11 cellular contexts compared by ENCODE assay signal in genomic region chr16:726188-726437, GRCh38. TPM values are rescaled to one million over a fixed set of nuclear protein-coding genes. Genes with fewer than 3 reads are reported as not detected.
DNase-seq lines count a peak whose midpoint lies in the region; ATAC-seq, FAIRE-seq and TF ChIP-seq lines count a peak whose summit lies in the region.
"Had no signal": no experiment of that assay in that cellular context is flagged by ENCODE, and none has a peak within 500 bp of the region (broad histone marks: within the 10 kb centered on the region; RNA-seq: fewer than 3 reads in every experiment).

No MANE protein-coding gene starts in this region.

- TF ChIP-seq RAD21 in H1 (IDR thresholded peaks at IDR 0.05 in 1 of 2, conservative IDR thresholded peaks at IDR 0.05 in 1 of 2; ENCODE audit: low read depth in 2 of 2, low read length in 2 of 2) = no peak

- CTCF ChIA-PET in H1 (lab: Charles Lee; ENCODE audit: partially characterized antibody) = interaction anchor here (0.9 to 35.8 kb wide), 5 partner anchors 9 to 330 kb away, joined by 3 to 977 read pairs (median 424); partner anchors contain the start of genes ANTKMT, CCDC78, CHTF18 and CIAO3

- H3K56ac ChIP-seq in H1 (replicated peaks; ENCODE audit: insufficient read length, low read depth, low read length) = no peak overlapping the region

- peak overlapping the region; percentile 81; the same call in 1 of the 2 replicates for H2BK15ac ChIP-seq in H1 (ENCODE audit: low read length)

- no peak overlapping the region for H4K91ac ChIP-seq in H1 (replicated peaks; ENCODE audit: insufficient read length, low read length)

- no peak for TF ChIP-seq CTCF in LNCaP clone FGC (IDR thresholded peaks at IDR 0.05; ENCODE audit: control insufficient read depth, extremely low read depth, insufficient read depth)
- TF ChIP-seq CTCF in H1 (IDR thresholded peaks at IDR 0.05; ENCODE audit: control extremely low read depth in 1 of 3, insufficient read depth in 1 of 3, low read depth in 1 of 3, low read length in 3 of 3) = no peak
- TF ChIP-seq CTCF in spleen (IDR thresholded peaks at IDR 0.05 in 8 of 11, conservative IDR thresholded peaks at IDR 0.05 in 3 of 11) = no peak
- no peak for TF ChIP-seq CTCF in left lung (IDR thresholded peaks at IDR 0.05)

- H2AFZ ChIP-seq in H1 (ENCODE audit: low read length) = no peak overlapping the region

- intact Hi-C loops in spleen (cut with DNase I; ENCODE audit: low total_unique reads) (no loop called here), left lung (cut with DNase I) (no loop called here)

- no peak overlapping the region for H3K23ac ChIP-seq in H1 (ENCODE audit: insufficient read length)

- no peak overlapping the region for H2BK120ac ChIP-seq in H1 (replicated peaks; ENCODE audit: low read depth, low read length)

- H4K8ac ChIP-seq in H1 (ENCODE audit: extremely low read depth, insufficient read depth, low read length) = peak overlapping the region; percentile 57

- H2BK20ac ChIP-seq in H1 (ENCODE audit: low read length) = no peak overlapping the region

- H3K14ac ChIP-seq in H1 (ENCODE audit: insufficient read length) = no peak overlapping the region

- no peaks in the 10 kb centered on the region for H3K79me2 ChIP-seq in H1 (ENCODE audit: control insufficient read depth in 1 of 2, insufficient read depth in 2 of 2, low read length in 2 of 2)

- WGBS in H1 (ENCODE audit: extremely low coverage in 1 of 2, insufficient coverage in 1 of 2, insufficient read length in 1 of 2, insufficient replicate concordance in 2 of 2, low coverage in 1 of 2, low lambda C conversion rate in 2 of 2, missing lambda C conversion rate in 1 of 2), 2 experiments = 43% methylated on average over 9 of the region's 9 CpGs; no CpG with 5 or more reads in 1 of the 2 experiments
- whole genome bisulfite sequencing in spleen, 5 donors = 20 to 60% (median 31%) methylated on average over 2 to 9 of the region's 9 CpGs

- H3K23me2 ChIP-seq in H1 (ENCODE audit: low read depth, low read length) = peaks cover 19% of the 10 kb centered on the region; the same call in 1 of the 2 replicates

- no peaks in the 10 kb centered on the region; a peak in 1 of 4 replicates for H3K9me3 ChIP-seq in H1 (ENCODE audit: insufficient read depth in 2 of 2, low read depth in 1 of 2, low read length in 1 of 2)
- no peaks in the 10 kb centered on the region for H3K9me3 ChIP-seq in spleen
- no peaks in the 10 kb centered on the region for H3K9me3 ChIP-seq in left lung

- peak overlapping the region; percentile 81 to 93 for H3K4me2 ChIP-seq in H1 (ENCODE audit: insufficient read depth in 1 of 2, low read depth in 2 of 2, low read length in 2 of 2)

- 0 out of 2 replicates have a peak overlapping the region, but pooled peaks have one; percentile 68 for H2BK12ac ChIP-seq in H1 (ENCODE audit: low read depth, low read length)

- no peaks in the 10 kb centered on the region for H3K79me1 ChIP-seq in H1 (ENCODE audit: low read depth, low read length)

- TF ChIP-seq EP300 in H1 (IDR thresholded peaks at IDR 0.05; ENCODE audit: borderline replicate concordance in 1 of 2, low read depth in 2 of 2, low read length in 2 of 2) = no peak

- H3K18ac ChIP-seq in H1 (ENCODE audit: extremely low read depth, low read length) = 0 out of 2 replicates have a peak overlapping the region, but pooled peaks have one; percentile 71

- H2BK5ac ChIP-seq in H1 (ENCODE audit: low read depth, low read length) = no peak overlapping the region

- peaks cover 3 to 12% of the 10 kb centered on the region in 2 experiments for H4K20me1 ChIP-seq in H1 (replicated peaks in 1 of 2; ENCODE audit: control insufficient read depth in 1 of 2, insufficient read depth in 2 of 2, low read length in 2 of 2)

- H3K27ac ChIP-seq in H1 (ENCODE audit: low read depth, low read length) (no peak overlapping the region), spleen (peak overlapping the region in 4 of 8 donors; percentile 73 to 90 (median 82)), left lung (no peak overlapping the region)

- H3K9ac ChIP-seq in H1 (replicated peaks in 1 of 4; ENCODE audit: extremely low read depth in 1 of 4, low read depth in 3 of 4, low read length in 3 of 4) = no peak overlapping the region

- TF ChIP-seq POLR2A in H1 (IDR thresholded peaks at IDR 0.05; ENCODE audit: control extremely low read depth in 1 of 2, low read depth in 2 of 2, low read length in 2 of 2) = no peak
- no peak for TF ChIP-seq POLR2A in spleen (IDR thresholded peaks at IDR 0.05)

- H4K5ac ChIP-seq in H1 (ENCODE audit: insufficient read length, low read depth, low read length) = no peak overlapping the region

- no peak overlapping the region for H2AK5ac ChIP-seq in H1 (ENCODE audit: low read depth, low read length)

- H3K27me3 ChIP-seq in H1 (replicated peaks in 1 of 4; ENCODE audit: control insufficient read depth in 3 of 4, extremely low read depth in 1 of 4, insufficient read depth in 3 of 4, low read length in 3 of 4) = peaks cover 0 to 16% (median 5%) of the 10 kb centered on the region in 4 experiments; a peak in 4 of 7 replicates
- H3K27me3 ChIP-seq in spleen (replicated peaks in 1 of 7) = peaks cover 0 to 42% (median 18%) of the 10 kb centered on the region in 7 donors
- H3K27me3 ChIP-seq in left lung = peaks cover 0 to 45% of the 10 kb centered on the region in 2 donors

- DNase-seq in NCI-H1436 (lab: John Stamatoyannopoulos, UW) (peak; percentile 17), NCI-H1436 treated with DMSO at 0.1 percent for 48 hours (lab: John Stamatoyannopoulos, UW) (no peak), LNCaP clone FGC (ENCODE audit: low read depth) (no peak), H1 (ENCODE audit: low read depth in 1 of 2, low spot score in 2 of 2) (no peak), spleen (no peak), left lung (no peak)
- DNase-seq in stimulated activated CD4-positive, alpha-beta T cell treated with anti-CD3 and anti-CD28 coated beads, Interleukin-4, amount 100 ng/mL, for 24 hours = no peak
- DNase-seq: 8988T, DMS79 treated with DMSO at 0.1 percent for 48 hours, T1000 had no signal

- ATAC-seq in left lung (no peak), HG03354 (IDR thresholded peaks at IDR 0.05; ENCODE audit: poor library complexity, severe bottlenecking, unreplicated experiment) (no peak)

- H3K4me1 ChIP-seq in H1 (replicated peaks in 1 of 4; ENCODE audit: control insufficient read depth in 3 of 4, insufficient read depth in 4 of 4, low read length in 3 of 4) = peaks cover 0 to 14% (median 8%) of the 10 kb centered on the region in 4 experiments; a peak in 5 of 7 replicates
- H3K4me1 ChIP-seq in spleen = peaks cover 14 to 68% (median 50%) of the 10 kb centered on the region in 6 donors
- H3K4me1 ChIP-seq in left lung = peaks cover 12 to 41% of the 10 kb centered on the region in 2 donors

- peak overlapping the region; percentile 55 for H3K4me3 ChIP-seq in LNCaP clone FGC (ENCODE audit: low read depth, low read length)
- peak overlapping the region; percentile 33 to 83 (median 50); a peak in 4 of 8 replicates for H3K4me3 ChIP-seq in H1 (ENCODE audit: extremely low read depth in 1 of 4, insufficient read depth in 2 of 4, low read depth in 3 of 4, low read length in 4 of 4)
- H3K4me3 ChIP-seq in spleen = peak overlapping the region in 6 of 8 donors; percentile 30 to 83 (median 57)
- H3K4me3 ChIP-seq in left lung = peak overlapping the region in 1 of 2 donors; percentile 49

- POLR2A ChIA-PET in H1 (lab: Charles Lee; ENCODE audit: partially characterized antibody) = interaction anchor here (0.8 to 23.0 kb wide), 14 partner anchors 1 to 77 kb away, joined by 3 to 353 read pairs (median 6); partner anchors contain the start of genes ANTKMT, CCDC78, CHTF18 and CIAO3

- no peak overlapping the region for H3K4ac ChIP-seq in H1 (replicated peaks; ENCODE audit: insufficient read length, low read depth, low read length)

- FAIRE-seq in H1 (lab: Jason Lieb, UNC) = no peak

- H3K36me3 ChIP-seq in H1 (ENCODE audit: control insufficient read depth in 2 of 4, insufficient read depth in 4 of 4, low read length in 3 of 4) (peaks cover 0 to 6% (median 0%) of the 10 kb centered on the region in 4 experiments; a peak in 1 of 8 replicates), spleen (peaks cover 0 to 33% (median under 1%) of the 10 kb centered on the region in 6 donors), left lung (peaks cover 0 to 18% of the 10 kb centered on the region in 2 donors)

RNA-seq across cellular contexts. Expression of gene CCDC78, which starts 0.1 kb away (rescaled TPM):
- 8.2 and 8.5 TPM in 2 replicates for total RNA-seq in H1 (2021; fragmentation: NEBNext Ultra II Directional; extraction: Animal tissue kit (Norgen Biotek cat#: 25700))
- polyA plus RNA-seq in H1 (2011; rRNA removed) (7.1 and 10.9 TPM in 2 replicates), spleen (10 to 100 TPM; 12.0 to 23.7 (median 13.9) TPM)
- polyA plus RNA-seq in H1 (2011; cell fraction: cytosol; rRNA removed) = 9.8 TPM
- polyA plus RNA-seq in H1 (2011; cell fraction: nucleus; rRNA removed) = 90.1 TPM
- polyA plus RNA-seq in H1 (2012, experiment 1 of 2) = 7.2 to 12.1 TPM (median 10.1 TPM) in 4 replicates
- 4.7 TPM for polyA plus RNA-seq in H1 (2012, experiment 2 of 2)
- polyA plus RNA-seq in H1 (2013, experiment 1 of 2) = 6.5 TPM
- polyA plus RNA-seq in H1 (2013, experiment 2 of 2) = 6.2 TPM
- 1.3 and 1.4 TPM in 2 replicates for polyA minus RNA-seq in H1 (2011; rRNA and poly(A)+ RNA removed)
- 2.9 TPM for polyA minus RNA-seq in H1 (2011; cell fraction: cytosol; rRNA and poly(A)+ RNA removed)
- 14.3 TPM for polyA minus RNA-seq in H1 (2011; cell fraction: nucleus; rRNA and poly(A)+ RNA removed)
- total RNA-seq in spleen (10 to 100 TPM in 1 of 7 donors, 1 to 10 TPM in 6; 2.9 to 11.9 (median 6.3) TPM), left lung (10 to 100 TPM in 1 of 2 donors, under 1 TPM in 1; 0.96 to 13.7 TPM)

RNA-seq across cellular contexts. Expression of gene HAGHL, which starts 0.8 kb away (rescaled TPM):
- total RNA-seq in H1 (2021; fragmentation: NEBNext Ultra II Directional; extraction: Animal tissue kit (Norgen Biotek cat#: 25700)) = 23.1 and 26.6 TPM in 2 replicates
- polyA plus RNA-seq in H1 (2011; rRNA removed) (26.9 and 41.5 TPM in 2 replicates), spleen (10 to 100 TPM; 25.7 to 75.8 (median 32.5) TPM)
- 40.3 TPM for polyA plus RNA-seq in H1 (2011; cell fraction: cytosol; rRNA removed)
- polyA plus RNA-seq in H1 (2011; cell fraction: nucleus; rRNA removed) = 107 TPM
- 12.3 to 24.7 TPM (median 23.4 TPM) in 4 replicates for polyA plus RNA-seq in H1 (2012, experiment 1 of 2)
- 11.8 TPM for polyA plus RNA-seq in H1 (2012, experiment 2 of 2)
- 12.5 TPM for polyA plus RNA-seq in H1 (2013, experiment 1 of 2)
- polyA plus RNA-seq in H1 (2013, experiment 2 of 2) = 14.3 TPM
- polyA minus RNA-seq in H1 (2011; rRNA and poly(A)+ RNA removed) = 2.0 and 3.2 TPM in 2 replicates
- 12.3 TPM for polyA minus RNA-seq in H1 (2011; cell fraction: cytosol; rRNA and poly(A)+ RNA removed)
- 15.1 TPM for polyA minus RNA-seq in H1 (2011; cell fraction: nucleus; rRNA and poly(A)+ RNA removed)
- total RNA-seq in spleen (10 to 100 TPM in 6 of 7 donors, 1 to 10 TPM in 1; 7.7 to 25.8 (median 17.6) TPM), left lung (1 to 10 TPM; 8.7 to 9.9 TPM)

RNA-seq across cellular contexts. Expression of gene ANTKMT, which starts 5.2 kb away (rescaled TPM):
- total RNA-seq in H1 (2021; fragmentation: NEBNext Ultra II Directional; extraction: Animal tissue kit (Norgen Biotek cat#: 25700)) = 26.5 and 31.8 TPM in 2 replicates
- 26.6 and 50.3 TPM in 2 replicates for polyA plus RNA-seq in H1 (2011; rRNA removed)
- 26.8 TPM for polyA plus RNA-seq in H1 (2011; cell fraction: cytosol; rRNA removed)
- polyA plus RNA-seq in H1 (2011; cell fraction: nucleus; rRNA removed) = 47.4 TPM
- polyA plus RNA-seq in H1 (2012, experiment 1 of 2) = 5.3 to 19.7 TPM (median 15.5 TPM) in 4 replicates
- polyA plus RNA-seq in H1 (2012, experiment 2 of 2) = 9.2 TPM
- polyA plus RNA-seq in H1 (2013, experiment 1 of 2) = 26.3 TPM
- 25.7 TPM for polyA plus RNA-seq in H1 (2013, experiment 2 of 2)
- polyA minus RNA-seq in H1 (2011; rRNA and poly(A)+ RNA removed) = 0.66 and 1.2 TPM in 2 replicates
- polyA minus RNA-seq in H1 (2011; cell fraction: cytosol; rRNA and poly(A)+ RNA removed) = 13.1 TPM
- polyA minus RNA-seq in H1 (2011; cell fraction: nucleus; rRNA and poly(A)+ RNA removed) = 15.1 TPM
- 10 to 100 TPM; 28.6 to 40.9 (median 36.4) TPM for total RNA-seq in spleen
- 10 to 100 TPM; 49.9 to 77.2 (median 63.4) TPM for polyA plus RNA-seq in spleen
- total RNA-seq in left lung = 10 to 100 TPM; 45.8 to 52.9 TPM

RNA-seq across cellular contexts. Expression of gene METRN, which starts 11.2 kb away (rescaled TPM):
- total RNA-seq in H1 (2021; fragmentation: NEBNext Ultra II Directional; extraction: Animal tissue kit (Norgen Biotek cat#: 25700)) = 18.7 and 19.1 TPM in 2 replicates
- polyA plus RNA-seq in H1 (2011; rRNA removed) (25.8 and 43.4 TPM in 2 replicates), spleen (10 to 100 TPM; 15.6 to 31.9 (median 30.4) TPM)
- 39.6 TPM for polyA plus RNA-seq in H1 (2011; cell fraction: cytosol; rRNA removed)
- polyA plus RNA-seq in H1 (2011; cell fraction: nucleus; rRNA removed) = 64.1 TPM
- 7.7 to 23.1 TPM (median 19.6 TPM) in 4 replicates for polyA plus RNA-seq in H1 (2012, experiment 1 of 2)
- polyA plus RNA-seq in H1 (2012, experiment 2 of 2) = 13.6 TPM
- 11.6 TPM for polyA plus RNA-seq in H1 (2013, experiment 1 of 2)
- polyA plus RNA-seq in H1 (2013, experiment 2 of 2) = 12.0 TPM
- polyA minus RNA-seq in H1 (2011; rRNA and poly(A)+ RNA removed) = 2.6 and 3.7 TPM in 2 replicates
- 10.6 TPM for polyA minus RNA-seq in H1 (2011; cell fraction: cytosol; rRNA and poly(A)+ RNA removed)
- 13.7 TPM for polyA minus RNA-seq in H1 (2011; cell fraction: nucleus; rRNA and poly(A)+ RNA removed)
- total RNA-seq in spleen (10 to 100 TPM in 5 of 7 donors, 1 to 10 TPM in 2; 7.2 to 20.2 (median 12.8) TPM), left lung (10 to 100 TPM; 37.0 to 57.3 TPM)

RNA-seq across cellular contexts. Expression of gene CIAO3, which starts 14.7 kb away (rescaled TPM):
- 20.4 and 21.0 TPM in 2 replicates for total RNA-seq in H1 (2021; fragmentation: NEBNext Ultra II Directional; extraction: Animal tissue kit (Norgen Biotek cat#: 25700))
- polyA plus RNA-seq in H1 (2011; rRNA removed) = 20.0 and 29.6 TPM in 2 replicates
- polyA plus RNA-seq in H1 (2011; cell fraction: cytosol; rRNA removed) = 22.4 TPM
- 97.6 TPM for polyA plus RNA-seq in H1 (2011; cell fraction: nucleus; rRNA removed)
- polyA plus RNA-seq in H1 (2012, experiment 1 of 2) = 14.5 to 22.5 TPM (median 20.0 TPM) in 4 replicates
- polyA plus RNA-seq in H1 (2012, experiment 2 of 2) = 20.5 TPM
- 10.8 TPM for polyA plus RNA-seq in H1 (2013, experiment 1 of 2)
- 10.0 TPM for polyA plus RNA-seq in H1 (2013, experiment 2 of 2)
- polyA minus RNA-seq in H1 (2011; rRNA and poly(A)+ RNA removed) = 17.6 and 21.1 TPM in 2 replicates
- polyA minus RNA-seq in H1 (2011; cell fraction: cytosol; rRNA and poly(A)+ RNA removed) = 21.1 TPM
- 52.8 TPM for polyA minus RNA-seq in H1 (2011; cell fraction: nucleus; rRNA and poly(A)+ RNA removed)
- total RNA-seq in spleen = 10 to 100 TPM; 24.9 to 60.2 (median 39.5) TPM
- 10 to 100 TPM; 34.1 to 80.4 (median 37.7) TPM for polyA plus RNA-seq in spleen
- 10 to 100 TPM; 26.7 to 28.2 TPM for total RNA-seq in left lung
